ENCODE assay signal across 2 cellular contexts in genomic region chr4:182862166-182862875, GRCh38.
TF ChIP-seq lines count a peak whose summit lies in the region.

No MANE protein-coding gene starts in this region.

TF ChIP-seq in K562, 482 proteins besides CTCF, POLR2A, EP300 and RAD21:
- TF ChIP-seq, protein P1, sequence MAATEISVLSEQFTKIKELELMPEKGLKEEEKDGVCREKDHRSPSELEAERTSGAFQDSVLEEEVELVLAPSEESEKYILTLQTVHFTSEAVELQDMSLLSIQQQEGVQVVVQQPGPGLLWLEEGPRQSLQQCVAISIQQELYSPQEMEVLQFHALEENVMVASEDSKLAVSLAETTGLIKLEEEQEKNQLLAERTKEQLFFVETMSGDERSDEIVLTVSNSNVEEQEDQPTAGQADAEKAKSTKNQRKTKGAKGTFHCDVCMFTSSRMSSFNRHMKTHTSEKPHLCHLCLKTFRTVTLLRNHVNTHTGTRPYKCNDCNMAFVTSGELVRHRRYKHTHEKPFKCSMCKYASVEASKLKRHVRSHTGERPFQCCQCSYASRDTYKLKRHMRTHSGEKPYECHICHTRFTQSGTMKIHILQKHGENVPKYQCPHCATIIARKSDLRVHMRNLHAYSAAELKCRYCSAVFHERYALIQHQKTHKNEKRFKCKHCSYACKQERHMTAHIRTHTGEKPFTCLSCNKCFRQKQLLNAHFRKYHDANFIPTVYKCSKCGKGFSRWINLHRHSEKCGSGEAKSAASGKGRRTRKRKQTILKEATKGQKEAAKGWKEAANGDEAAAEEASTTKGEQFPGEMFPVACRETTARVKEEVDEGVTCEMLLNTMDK (IDR thresholded peaks at IDR 0.05; ENCODE audit: borderline replicate concordance, insufficient read depth, low read depth, low read length, poor library complexity, severe bottlenecking), result peak; percentile 7
- TF ChIP-seq NCOA1 (IDR thresholded peaks at IDR 0.05; ENCODE audit: low read depth) (no peak), PRDM10 (IDR thresholded peaks at IDR 0.05; ENCODE audit: partially characterized antibody) (no peak), KLF13 (tag; IDR thresholded peaks at IDR 0.05; ENCODE audit: borderline replicate concordance, low read depth) (no peak)
- TF ChIP-seq, protein P2, sequence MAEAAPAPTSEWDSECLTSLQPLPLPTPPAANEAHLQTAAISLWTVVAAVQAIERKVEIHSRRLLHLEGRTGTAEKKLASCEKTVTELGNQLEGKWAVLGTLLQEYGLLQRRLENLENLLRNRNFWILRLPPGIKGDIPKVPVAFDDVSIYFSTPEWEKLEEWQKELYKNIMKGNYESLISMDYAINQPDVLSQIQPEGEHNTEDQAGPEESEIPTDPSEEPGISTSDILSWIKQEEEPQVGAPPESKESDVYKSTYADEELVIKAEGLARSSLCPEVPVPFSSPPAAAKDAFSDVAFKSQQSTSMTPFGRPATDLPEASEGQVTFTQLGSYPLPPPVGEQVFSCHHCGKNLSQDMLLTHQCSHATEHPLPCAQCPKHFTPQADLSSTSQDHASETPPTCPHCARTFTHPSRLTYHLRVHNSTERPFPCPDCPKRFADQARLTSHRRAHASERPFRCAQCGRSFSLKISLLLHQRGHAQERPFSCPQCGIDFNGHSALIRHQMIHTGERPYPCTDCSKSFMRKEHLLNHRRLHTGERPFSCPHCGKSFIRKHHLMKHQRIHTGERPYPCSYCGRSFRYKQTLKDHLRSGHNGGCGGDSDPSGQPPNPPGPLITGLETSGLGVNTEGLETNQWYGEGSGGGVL (CRISPR knock-in tag; IDR thresholded peaks at IDR 0.05), result no peak

TF ChIP-seq in HepG2, 621 proteins besides CTCF, POLR2A, EP300 and RAD21 (continues in another document):
- TF ChIP-seq CENPX (CRISPR knock-in tag; IDR thresholded peaks at IDR 0.05) (no peak), RXRA (CRISPR knock-in tag; IDR thresholded peaks at IDR 0.05) (no peak), ZNF274 (CRISPR knock-in tag; IDR thresholded peaks at IDR 0.05) (no peak), SMC3 (IDR thresholded peaks at IDR 0.05; ENCODE audit: low read length) (0 out of 2 replicates have a peak, but pooled peaks have one; percentile 12), ZBTB37 (CRISPR knock-in tag; IDR thresholded peaks at IDR 0.05) (no peak), ZNF598 (CRISPR knock-in tag; IDR thresholded peaks at IDR 0.05; ENCODE audit: borderline replicate concordance) (0 out of 2 replicates have a peak, but pooled peaks have one; percentile 8), RFXANK (CRISPR knock-in tag; IDR thresholded peaks at IDR 0.05) (no peak), SALL1 (CRISPR knock-in tag; IDR thresholded peaks at IDR 0.05) (peak; percentile 19; the same call in 1 of the 2 replicates), SOX5 (CRISPR knock-in tag; IDR thresholded peaks at IDR 0.05; ENCODE audit: borderline replicate concordance) (no peak), IRF2 (CRISPR knock-in tag; IDR thresholded peaks at IDR 0.05) (no peak), ZNF83 (CRISPR knock-in tag; IDR thresholded peaks at IDR 0.05; ENCODE audit: borderline replicate concordance) (no peak), GMEB2 (CRISPR knock-in tag; IDR thresholded peaks at IDR 0.05; ENCODE audit: low read depth) (no peak), ZNF556 (CRISPR knock-in tag; IDR thresholded peaks at IDR 0.05; ENCODE audit: borderline replicate concordance) (no peak), ZNF687 (CRISPR knock-in tag; IDR thresholded peaks at IDR 0.05) (peak; percentile 65), ZNF674 (CRISPR knock-in tag; IDR thresholded peaks at IDR 0.05; ENCODE audit: low read depth) (no peak), DMAP1 (CRISPR knock-in tag; IDR thresholded peaks at IDR 0.05) (no peak), GRHL1 (CRISPR knock-in tag; conservative IDR thresholded peaks at IDR 0.05) (no peak), RBAK (CRISPR knock-in tag; IDR thresholded peaks at IDR 0.05) (no peak), ZNF672 (CRISPR knock-in tag; IDR thresholded peaks at IDR 0.05) (no peak), ZNF124 (CRISPR knock-in tag; IDR thresholded peaks at IDR 0.05) (no peak), NFKBIZ (CRISPR knock-in tag; IDR thresholded peaks at IDR 0.05) (no peak), IKZF5 (CRISPR knock-in tag; IDR thresholded peaks at IDR 0.05) (0 out of 2 replicates have a peak, but pooled peaks have one; percentile 22), ZNF317 (CRISPR knock-in tag; IDR thresholded peaks at IDR 0.05) (no peak), TEAD3 (CRISPR knock-in tag; optimal IDR thresholded peaks at IDR 0.05; ENCODE audit: borderline replicate concordance) (peak; percentile 21), ONECUT2 (CRISPR knock-in tag; IDR thresholded peaks at IDR 0.05) (no peak), ZBTB38 (CRISPR knock-in tag; IDR thresholded peaks at IDR 0.05) (0 out of 2 replicates have a peak, but pooled peaks have one; percentile 22)
- TF ChIP-seq, protein P3, sequence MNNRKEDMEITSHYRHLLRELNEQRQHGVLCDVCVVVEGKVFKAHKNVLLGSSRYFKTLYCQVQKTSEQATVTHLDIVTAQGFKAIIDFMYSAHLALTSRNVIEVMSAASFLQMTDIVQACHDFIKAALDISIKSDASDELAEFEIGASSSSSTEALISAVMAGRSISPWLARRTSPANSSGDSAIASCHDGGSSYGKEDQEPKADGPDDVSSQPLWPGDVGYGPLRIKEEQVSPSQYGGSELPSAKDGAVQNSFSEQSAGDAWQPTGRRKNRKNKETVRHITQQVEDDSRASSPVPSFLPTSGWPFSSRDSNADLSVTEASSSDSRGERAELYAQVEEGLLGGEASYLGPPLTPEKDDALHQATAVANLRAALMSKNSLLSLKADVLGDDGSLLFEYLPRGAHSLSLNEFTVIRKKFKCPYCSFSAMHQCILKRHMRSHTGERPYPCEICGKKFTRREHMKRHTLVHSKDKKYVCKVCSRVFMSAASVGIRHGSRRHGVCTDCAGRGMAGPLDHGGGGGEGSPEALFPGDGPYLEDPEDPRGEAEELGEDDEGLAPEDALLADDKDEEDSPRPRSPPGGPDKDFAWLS (CRISPR knock-in tag; IDR thresholded peaks at IDR 0.05; ENCODE audit: borderline replicate concordance), result no peak
- TF ChIP-seq, protein P4, sequence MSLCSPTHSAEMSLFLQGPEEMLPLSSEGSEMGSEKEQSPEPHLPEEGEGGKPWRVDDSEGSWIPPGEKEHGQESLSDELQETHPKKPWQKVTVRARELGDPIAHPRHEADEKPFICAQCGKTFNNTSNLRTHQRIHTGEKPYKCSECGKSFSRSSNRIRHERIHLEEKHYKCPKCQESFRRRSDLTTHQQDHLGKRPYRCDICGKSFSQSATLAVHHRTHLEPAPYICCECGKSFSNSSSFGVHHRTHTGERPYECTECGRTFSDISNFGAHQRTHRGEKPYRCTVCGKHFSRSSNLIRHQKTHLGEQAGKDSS (CRISPR knock-in tag; IDR thresholded peaks at IDR 0.05; ENCODE audit: borderline replicate concordance, low read depth), result no peak
- TF ChIP-seq, protein P5, sequence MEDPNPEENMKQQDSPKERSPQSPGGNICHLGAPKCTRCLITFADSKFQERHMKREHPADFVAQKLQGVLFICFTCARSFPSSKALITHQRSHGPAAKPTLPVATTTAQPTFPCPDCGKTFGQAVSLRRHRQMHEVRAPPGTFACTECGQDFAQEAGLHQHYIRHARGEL (CRISPR knock-in tag; IDR thresholded peaks at IDR 0.05), result no peak
- TF ChIP-seq, protein P6, sequence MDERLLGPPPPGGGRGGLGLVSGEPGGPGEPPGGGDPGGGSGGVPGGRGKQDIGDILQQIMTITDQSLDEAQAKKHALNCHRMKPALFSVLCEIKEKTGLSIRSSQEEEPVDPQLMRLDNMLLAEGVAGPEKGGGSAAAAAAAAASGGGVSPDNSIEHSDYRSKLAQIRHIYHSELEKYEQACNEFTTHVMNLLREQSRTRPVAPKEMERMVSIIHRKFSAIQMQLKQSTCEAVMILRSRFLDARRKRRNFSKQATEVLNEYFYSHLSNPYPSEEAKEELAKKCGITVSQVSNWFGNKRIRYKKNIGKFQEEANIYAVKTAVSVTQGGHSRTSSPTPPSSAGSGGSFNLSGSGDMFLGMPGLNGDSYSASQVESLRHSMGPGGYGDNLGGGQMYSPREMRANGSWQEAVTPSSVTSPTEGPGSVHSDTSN (CRISPR knock-in tag; IDR thresholded peaks at IDR 0.05), result no peak
- TF ChIP-seq, protein P7, sequence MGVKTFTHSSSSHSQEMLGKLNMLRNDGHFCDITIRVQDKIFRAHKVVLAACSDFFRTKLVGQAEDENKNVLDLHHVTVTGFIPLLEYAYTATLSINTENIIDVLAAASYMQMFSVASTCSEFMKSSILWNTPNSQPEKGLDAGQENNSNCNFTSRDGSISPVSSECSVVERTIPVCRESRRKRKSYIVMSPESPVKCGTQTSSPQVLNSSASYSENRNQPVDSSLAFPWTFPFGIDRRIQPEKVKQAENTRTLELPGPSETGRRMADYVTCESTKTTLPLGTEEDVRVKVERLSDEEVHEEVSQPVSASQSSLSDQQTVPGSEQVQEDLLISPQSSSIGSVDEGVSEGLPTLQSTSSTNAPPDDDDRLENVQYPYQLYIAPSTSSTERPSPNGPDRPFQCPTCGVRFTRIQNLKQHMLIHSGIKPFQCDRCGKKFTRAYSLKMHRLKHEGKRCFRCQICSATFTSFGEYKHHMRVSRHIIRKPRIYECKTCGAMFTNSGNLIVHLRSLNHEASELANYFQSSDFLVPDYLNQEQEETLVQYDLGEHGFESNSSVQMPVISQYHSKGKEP (CRISPR knock-in tag; IDR thresholded peaks at IDR 0.05), result no peak
